Comparison of ENCODE assay signal across 8 cellular contexts in genomic region chr14:35292051-35292769, GRCh38. TPM values are rescaled to one million over a fixed set of nuclear protein-coding genes. Genes with fewer than 3 reads are reported as not detected.
A peak's percentile ranks its signal among the peaks of the same experiment; 100 is the strongest.
DNase-seq lines count a peak whose midpoint lies in the region; ATAC-seq and TF ChIP-seq lines count a peak whose summit lies in the region.

Gene PSMA6, plus strand, starts transcription at chr14:35292382. Its CDS starts 95 bp downstream, at chr14:35292477.

- peak; percentile 87 for ATAC-seq in GM21723 (IDR thresholded peaks at IDR 0.05; ENCODE audit: unreplicated experiment)
- ATAC-seq in Panc1: peak; percentile 95
- ATAC-seq in activated T-cell treated with anti-CD3 and anti-CD28 coated beads, Interleukin-2, amount 50 U/mL, for 4 hours: peak; percentile 86

- in situ Hi-C loops in Panc1 (cut with HindIII; ENCODE audit: low pct_unique_long_range_greater_than_20kb, low sequenced_read_pairs): no loop called here

- no peaks in the 10 kb centered on the region for H3K27me3 ChIP-seq in Panc1 (ENCODE audit: control insufficient read depth, insufficient read depth, low read length)
- H3K27me3 ChIP-seq in mucosa of stomach (ENCODE audit: control insufficient read depth, insufficient read depth, low read length): no peaks in the 10 kb centered on the region

- BruUV-seq in Panc1 (replicated peaks; lab: Mats Ljungman, UMichigan): TSS peak; percentile 78

- H3K36me3 ChIP-seq in Panc1 (ENCODE audit: control insufficient read depth, insufficient read depth, low read length): peaks cover 6% of the 10 kb centered on the region
- no peaks in the 10 kb centered on the region for H3K36me3 ChIP-seq in mucosa of stomach (ENCODE audit: control insufficient read depth, insufficient read depth, low read length)

- H3K4me1 Mint-ChIP-seq in activated T-cell treated with anti-CD3 and anti-CD28 coated beads, Interleukin-2, amount 50 U/mL, for 4 hours (ENCODE audit: low read depth): peaks cover 54% of the 10 kb centered on the region

- no peaks in the 10 kb centered on the region for H3K9me3 Mint-ChIP-seq in activated T-cell treated with anti-CD3 and anti-CD28 coated beads, Interleukin-2, amount 50 U/mL, for 4 hours

- no peaks in the 10 kb centered on the region for H3K27me3 Mint-ChIP-seq in activated T-cell treated with anti-CD3 and anti-CD28 coated beads, Interleukin-2, amount 50 U/mL, for 4 hours (ENCODE audit: low read depth)

- peak within 1 kb of the TSS; percentile 88 for H3K9ac ChIP-seq in mucosa of stomach (ENCODE audit: low read length)

- no peaks in the 10 kb centered on the region for H3K9me3 ChIP-seq in Panc1 (ENCODE audit: control insufficient read depth, insufficient read depth, low read depth, low read length)
- no peaks in the 10 kb centered on the region for H3K9me3 ChIP-seq in mucosa of stomach (ENCODE audit: control insufficient read depth, low read length)

- peaks cover 11% of the 10 kb centered on the region for H3K36me3 Mint-ChIP-seq in activated T-cell treated with anti-CD3 and anti-CD28 coated beads, Interleukin-2, amount 50 U/mL, for 4 hours (ENCODE audit: insufficient read depth)

- H3K4me1 ChIP-seq in Panc1 (ENCODE audit: control insufficient read depth, insufficient read depth, low read length): peaks cover 3% of the 10 kb centered on the region; the same call in 1 of the 2 replicates
- peaks cover 16% of the 10 kb centered on the region for H3K4me1 ChIP-seq in mucosa of stomach (ENCODE audit: control insufficient read depth, insufficient read depth, low read length)

- peak within 1 kb of the TSS; percentile 98 for H3K4me3 Mint-ChIP-seq in activated T-cell treated with anti-CD3 and anti-CD28 coated beads, Interleukin-2, amount 50 U/mL, for 4 hours

- DNase-seq in DMS53 (lab: John Stamatoyannopoulos, UW) (peak; percentile 99), KG1 (lab: John Stamatoyannopoulos, UW) (peak; percentile 99), Panc1 (ENCODE audit: low read depth, low spot score) (peak; percentile 95), erythroblast (lab: John Stamatoyannopoulos, UW) (peak; percentile 99)
- DNase-seq in activated T-cell treated with anti-CD3 and anti-CD28 coated beads, Interleukin-2, amount 50 U/mL, for 4 hours: peak; percentile 98
- DNase-seq in stimulated activated CD8-positive, alpha-beta memory T cell treated with anti-CD3 and anti-CD28 coated beads, Interleukin-7, amount 100 ng/mL, for 1 hour (ENCODE audit: low read depth in 2 of 2): peak; percentile 96 to 97

- TF ChIP-seq CTCF in Panc1 (IDR thresholded peaks at IDR 0.05): no peak

- H3K4me3 ChIP-seq in Panc1 (ENCODE audit: low read depth in 2 of 2, low read length in 2 of 2) (peak within 1 kb of the TSS; percentile 81 to 90), mucosa of stomach (ENCODE audit: low read length) (peak within 1 kb of the TSS; percentile 60)

- CTCF ChIA-PET in Panc1 (lab: Charles Lee): no interaction called here

- peak; percentile 95 for TF ChIP-seq POLR2A in erythroblast (IDR thresholded peaks at IDR 0.05; ENCODE audit: low read length)

- intact Hi-C loops in Panc1 (cut with micrococcal nuclease; ENCODE audit: unreplicated experiment): loop anchor here (10.0 kb wide), 2 partner anchors 113 to 147 kb away; partner anchors contain the start of gene NFKBIA

- peak within 1 kb of the TSS; percentile 95 for H3K27ac ChIP-seq in Panc1 (ENCODE audit: low read length)

- POLR2A ChIA-PET in Panc1 (lab: Charles Lee): interaction anchor here (0.5 to 0.7 kb wide), 4 partner anchors 16 to 122 kb away, joined by 3 to 10 read pairs (median 6); no protein-coding TSS in a partner anchor

RNA-seq across cellular contexts. Expression of gene PSMA6, which starts in this region (rescaled TPM):
- 197 TPM for total RNA-seq in Panc1 (2021; ENCODE audit: unreplicated experiment)
- 107 TPM for polyA plus RNA-seq in Panc1 (2012; ENCODE audit: insufficient read length)
- 100 to 1,000 TPM; 562 to 636 (median 595) TPM for total RNA-seq in activated T-cell treated with anti-CD3 and anti-CD28 coated beads, Interleukin-2, amount 50 U/mL, for 4 hours

Comparison
In these comparisons a context has a peak if more than half of its experiments do, and no peak if none do; other contexts are left out.
1. Peak in every context shown above with its lines: DNase-seq, ATAC-seq, H3K4me3 ChIP-seq and H3K27ac ChIP-seq.